10 cellular contexts compared by ENCODE assay signal in the genomic region with DNA sequence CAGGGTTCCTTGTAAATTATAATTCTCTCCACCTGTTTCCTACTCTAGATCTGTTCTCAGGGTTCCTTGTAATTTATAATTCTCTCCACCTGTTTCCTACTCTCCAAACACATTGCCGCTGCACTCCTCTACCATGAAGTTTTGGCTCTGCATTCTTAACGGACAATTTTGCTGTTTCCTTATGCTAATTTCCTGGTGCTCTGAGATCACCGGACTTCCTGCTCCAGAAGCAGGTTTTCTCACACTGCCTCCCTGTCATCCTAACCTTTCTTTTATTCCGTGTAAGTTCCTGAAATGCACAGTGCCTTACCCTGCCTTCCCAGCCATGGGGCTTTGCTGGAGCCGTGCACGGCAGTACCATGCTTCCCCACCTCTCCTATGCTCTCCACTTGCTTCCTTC.
DNase-seq lines count a peak whose midpoint lies in the region; ATAC-seq and TF ChIP-seq lines count a peak whose summit lies in the region.
"Had no signal": no experiment of that assay in that cellular context is flagged by ENCODE, and none has a peak within 500 bp of the region (broad histone marks: within the 10 kb centered on the region; RNA-seq: fewer than 3 reads in every experiment).

No MANE protein-coding gene starts in this region.

- H2AFZ ChIP-seq in Loucy (ENCODE audit: low read length), result no peak overlapping the region

- peaks cover 6% of the 10 kb centered on the region in 2 donors for H3K9me3 Mint-ChIP-seq in activated T-cell treated with anti-CD3 and anti-CD28 coated beads, Interleukin-2, amount 50 U/mL, for 72 hours
- peaks cover 4% of the 10 kb centered on the region for H3K9me3 Mint-ChIP-seq in activated naive CD4-positive, alpha-beta T cell treated with anti-CD3 and anti-CD28 coated beads for 36 hours
- H3K9me3 Mint-ChIP-seq in stimulated activated effector memory CD8-positive, alpha-beta T cell treated with anti-CD3 and anti-CD28 coated beads, Interleukin-12 subunit alpha, Interleukin-12 subunit beta, amount 100 ng/mL, for 72 hours, result peaks cover 4% of the 10 kb centered on the region

- no peaks in the 10 kb centered on the region for H4K20me1 ChIP-seq in Loucy (ENCODE audit: insufficient read depth, low read length, poor library complexity, severe bottlenecking)

- CTCF ChIA-PET in activated naive CD4-positive, alpha-beta T cell treated with anti-CD3 and anti-CD28 coated beads for 36 hours (lab: Charles Lee), result interaction anchor here (1.0 to 7.2 kb wide), 5 partner anchors 9 to 267 kb away, joined by 3 to 69 read pairs (median 6); no protein-coding TSS in a partner anchor

- H3K36me3 ChIP-seq in Loucy (ENCODE audit: insufficient read depth, low read length) (no peaks in the 10 kb centered on the region), colonic mucosa (no peaks in the 10 kb centered on the region), mucosa of descending colon (ENCODE audit: low read depth) (no peaks in the 10 kb centered on the region)
- H3K36me3 ChIP-seq: HAP-1 had no signal

- H3K9me3 ChIP-seq in Loucy (ENCODE audit: insufficient read depth, low read depth, low read length) (no peaks in the 10 kb centered on the region), colonic mucosa (no peaks in the 10 kb centered on the region), mucosa of descending colon (no peaks in the 10 kb centered on the region)
- H3K9me3 ChIP-seq: HAP-1 had no signal

- H3K4me3 ChIP-seq in Loucy (ENCODE audit: low read length, poor library complexity, severe bottlenecking) (no peak overlapping the region), colonic mucosa (no peak overlapping the region), mucosa of descending colon (no peak overlapping the region)
- H3K4me3 ChIP-seq: HAP-1 had no signal

- intact Hi-C loops in colonic mucosa (cut with DNase I) (loop anchor here (2.0 kb wide), 1 partner anchor 261 kb away; no protein-coding TSS in a partner anchor), mucosa of descending colon (cut with DNase I, micrococcal nuclease) (loop anchor here (5.0 kb wide), 1 partner anchor 263 kb away; no protein-coding TSS in a partner anchor)
- intact Hi-C loops in activated naive CD4-positive, alpha-beta T cell treated with anti-CD3 and anti-CD28 coated beads for 36 hours (cut with micrococcal nuclease), result loop anchor here (2.0 to 10.0 kb wide), 4 partner anchors 78 to 1821 kb away; no protein-coding TSS in a partner anchor

- no peaks in the 10 kb centered on the region for H3K79me2 ChIP-seq in Loucy (ENCODE audit: insufficient read depth, low read length)

- H3K27me3 Mint-ChIP-seq in activated T-cell treated with anti-CD3 and anti-CD28 coated beads, Interleukin-2, amount 50 U/mL, for 72 hours (ENCODE audit: low read depth), result peaks cover 53% of the 10 kb centered on the region
- peaks cover 38% of the 10 kb centered on the region for H3K27me3 Mint-ChIP-seq in activated naive CD4-positive, alpha-beta T cell treated with anti-CD3 and anti-CD28 coated beads for 36 hours (ENCODE audit: low read depth)

- ATAC-seq in activated T-cell treated with anti-CD3 and anti-CD28 coated beads, Interleukin-2, amount 50 U/mL, for 72 hours (replicated peaks in 1 of 2), result no peak
- ATAC-seq in mucosa of descending colon, result peak; percentile 74
- ATAC-seq in stimulated activated effector memory CD8-positive, alpha-beta T cell treated with anti-CD3 and anti-CD28 coated beads, Interleukin-12 subunit alpha, Interleukin-12 subunit beta, amount 100 ng/mL, for 72 hours, result no peak

- peak overlapping the region; percentile 9 for H3K27ac ChIP-seq in colonic mucosa
- H3K27ac ChIP-seq: C4-2B, KMS-11 had no signal

- no peak for DNase-seq in activated T-cell treated with anti-CD3 and anti-CD28 coated beads, Interleukin-2, amount 50 U/mL, for 72 hours
- no peak for DNase-seq in activated T-cell treated with anti-CD3 and anti-CD28 coated beads, Interleukin-2, amount 50 U/mL, for 1 hour
- no peak for DNase-seq in colonic mucosa
- peak in 1 of 3 donors; percentile 35 for DNase-seq in mucosa of descending colon
- no peak for DNase-seq in activated naive CD4-positive, alpha-beta T cell treated with anti-CD3 and anti-CD28 coated beads for 36 hours
- DNase-seq in stimulated activated effector memory CD8-positive, alpha-beta T cell treated with anti-CD3 and anti-CD28 coated beads, Interleukin-12 subunit alpha, Interleukin-12 subunit beta, amount 100 ng/mL, for 72 hours (ENCODE audit: low spot score in 2 of 2), result no peak

- peak overlapping the region; percentile 42 for H3K9ac ChIP-seq in Loucy (ENCODE audit: low read depth, low read length, poor library complexity, severe bottlenecking)
- no peak overlapping the region for H3K9ac ChIP-seq in colonic mucosa (ENCODE audit: low read depth in 2 of 2, low read length in 2 of 2)
- H3K9ac ChIP-seq: KMS-11 had no signal

- H3K27me3 ChIP-seq in Loucy (ENCODE audit: insufficient read depth, low read length, poor library complexity, severe bottlenecking), result no peaks in the 10 kb centered on the region
- no peaks in the 10 kb centered on the region for H3K27me3 ChIP-seq in colonic mucosa

- peaks cover 3 to 4% of the 10 kb centered on the region in 2 donors for H3K36me3 Mint-ChIP-seq in activated T-cell treated with anti-CD3 and anti-CD28 coated beads, Interleukin-2, amount 50 U/mL, for 72 hours (ENCODE audit: insufficient read depth in 2 of 2)
- H3K36me3 Mint-ChIP-seq in activated naive CD4-positive, alpha-beta T cell treated with anti-CD3 and anti-CD28 coated beads for 36 hours (ENCODE audit: low read depth), result peaks cover 1% of the 10 kb centered on the region
- H3K36me3 Mint-ChIP-seq in stimulated activated effector memory CD8-positive, alpha-beta T cell treated with anti-CD3 and anti-CD28 coated beads, Interleukin-12 subunit alpha, Interleukin-12 subunit beta, amount 100 ng/mL, for 72 hours, result no peaks in the 10 kb centered on the region

- H3K9me2 ChIP-seq in Loucy (replicated peaks; ENCODE audit: low read depth, low read length), result no peaks in the 10 kb centered on the region

- peaks cover 13% of the 10 kb centered on the region for H3K4me1 Mint-ChIP-seq in activated T-cell treated with anti-CD3 and anti-CD28 coated beads, Interleukin-2, amount 50 U/mL, for 72 hours (ENCODE audit: low read depth)
- H3K4me1 Mint-ChIP-seq in activated naive CD4-positive, alpha-beta T cell treated with anti-CD3 and anti-CD28 coated beads for 36 hours (ENCODE audit: low read depth), result peaks cover 10% of the 10 kb centered on the region
- peaks cover 13% of the 10 kb centered on the region for H3K4me1 Mint-ChIP-seq in stimulated activated effector memory CD8-positive, alpha-beta T cell treated with anti-CD3 and anti-CD28 coated beads, Interleukin-12 subunit alpha, Interleukin-12 subunit beta, amount 100 ng/mL, for 72 hours

- H3F3A ChIP-seq in Loucy (ENCODE audit: low read depth), result no peaks in the 10 kb centered on the region

- peaks cover 4% of the 10 kb centered on the region for H3K4me1 ChIP-seq in Loucy (ENCODE audit: insufficient read depth, low read length, poor library complexity, severe bottlenecking)
- H3K4me1 ChIP-seq in colonic mucosa, result peaks cover 9% of the 10 kb centered on the region
- H3K4me1 ChIP-seq in mucosa of descending colon (ENCODE audit: low read depth), result peaks cover 11% of the 10 kb centered on the region
- H3K4me1 ChIP-seq: HAP-1 had no signal

- TF ChIP-seq CTCF in Loucy (conservative IDR thresholded peaks at IDR 0.05; ENCODE audit: low read length) (no peak), colonic mucosa (IDR thresholded peaks at IDR 0.05) (no peak), mucosa of descending colon (IDR thresholded peaks at IDR 0.05) (no peak)

- no peak overlapping the region for H3K27ac Mint-ChIP-seq in activated T-cell treated with anti-CD3 and anti-CD28 coated beads, Interleukin-2, amount 50 U/mL, for 72 hours
- no peak overlapping the region for H3K27ac Mint-ChIP-seq in activated naive CD4-positive, alpha-beta T cell treated with anti-CD3 and anti-CD28 coated beads for 36 hours
- no peak overlapping the region for H3K27ac Mint-ChIP-seq in stimulated activated effector memory CD8-positive, alpha-beta T cell treated with anti-CD3 and anti-CD28 coated beads, Interleukin-12 subunit alpha, Interleukin-12 subunit beta, amount 100 ng/mL, for 72 hours

- H3K4me2 ChIP-seq in Loucy (ENCODE audit: low read depth, low read length, poor library complexity, severe bottlenecking), result peak overlapping the region; percentile 65

- H3K4me3 Mint-ChIP-seq in activated T-cell treated with anti-CD3 and anti-CD28 coated beads, Interleukin-2, amount 50 U/mL, for 72 hours, result peak overlapping the region; percentile 1 to 3
- H3K4me3 Mint-ChIP-seq in activated naive CD4-positive, alpha-beta T cell treated with anti-CD3 and anti-CD28 coated beads for 36 hours, result no peak overlapping the region
- no peak overlapping the region for H3K4me3 Mint-ChIP-seq in stimulated activated effector memory CD8-positive, alpha-beta T cell treated with anti-CD3 and anti-CD28 coated beads, Interleukin-12 subunit alpha, Interleukin-12 subunit beta, amount 100 ng/mL, for 72 hours

Comparison
In these comparisons a context has a peak if more than half of its experiments do, and no peak if none do; other contexts are left out.
1. H3K4me3 Mint-ChIP-seq: peak in activated T-cell treated with anti-CD3 and anti-CD28 coated beads, Interleukin-2, amount 50 U/mL, for 72 hours (2 of 2); none in activated naive CD4-positive, alpha-beta T cell treated with anti-CD3 and anti-CD28 coated beads for 36 hours (single experiment) and stimulated activated effector memory CD8-positive, alpha-beta T cell treated with anti-CD3 and anti-CD28 coated beads, Interleukin-12 subunit alpha, Interleukin-12 subunit beta, amount 100 ng/mL, for 72 hours (single experiment).